In the genomic region with DNA sequence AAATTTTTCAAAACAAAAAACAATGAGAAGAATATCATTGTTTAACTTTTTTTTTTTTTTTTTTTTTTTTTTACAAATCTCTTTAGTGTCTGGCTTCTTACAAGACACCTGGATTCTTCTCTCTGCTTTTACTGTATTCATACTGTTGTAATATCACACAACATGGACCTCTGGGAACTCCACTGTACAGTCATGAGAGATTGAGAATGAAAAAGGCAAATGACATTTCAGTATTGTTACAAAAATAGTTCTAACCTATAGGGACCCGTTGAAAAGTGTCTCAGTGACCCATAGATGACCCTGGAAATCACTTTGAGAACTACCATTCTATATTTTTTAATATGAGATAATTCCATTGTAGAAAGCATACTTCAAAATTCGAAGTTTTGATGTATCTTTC, we compare ENCODE assay signal across 18 cellular contexts.
DNase-seq lines count a peak whose midpoint lies in the region; ATAC-seq, FAIRE-seq and TF ChIP-seq lines count a peak whose summit lies in the region.
"Had no signal": no experiment of that assay in that cellular context is flagged by ENCODE, and none has a peak within 500 bp of the region (broad histone marks: within the 10 kb centered on the region; RNA-seq: fewer than 3 reads in every experiment).

No MANE protein-coding gene starts in this region.

- H3K4me3 ChIP-seq in GM12865 (ENCODE audit: low read depth, low read length) (no peak overlapping the region), esophagus squamous epithelium (no peak overlapping the region)
- H3K4me3 ChIP-seq: GM23248 had no signal

- intact Hi-C loops in esophagus squamous epithelium (cut with DNase I) = no loop called here

- WGBS in esophagus squamous epithelium, 2 donors = 53 to 61% methylated on average over 2 of the region's 2 CpGs

- peak; percentile 74 for FAIRE-seq in endometrium (lab: Jason Lieb, UNC)
- FAIRE-seq: GM18507, GM19239, H54 had no signal

- H3K27me3 ChIP-seq in esophagus squamous epithelium = no peaks in the 10 kb centered on the region

- peak; percentile 37 for DNase-seq in GM12865 (ENCODE audit: low read depth)
- no peak for DNase-seq in inferior parietal cortex (ENCODE audit: extremely low spot score)
- DNase-seq in NCI-H2107 (lab: John Stamatoyannopoulos, UW) = no peak
- no peak for DNase-seq in esophagus squamous epithelium (lab: John Stamatoyannopoulos, UW)
- no peak for DNase-seq in left lobe of liver (ENCODE audit: low spot score)
- DNase-seq: DMS53, GF-D8, GM23248, IMR-90, KBM-7 had no signal

- TF ChIP-seq CTCF in GM12865 (IDR thresholded peaks at IDR 0.05; ENCODE audit: insufficient read depth, low read depth, low read length, missing control alignments) (no peak), esophagus squamous epithelium (IDR thresholded peaks at IDR 0.05) (no peak)

- no peaks in the 10 kb centered on the region for H3K36me3 ChIP-seq in esophagus squamous epithelium

- no peak overlapping the region for H3K27ac ChIP-seq in esophagus squamous epithelium
- H3K27ac ChIP-seq: 22Rv1, GM23248 had no signal

- no peaks in the 10 kb centered on the region for H3K9me3 ChIP-seq in esophagus squamous epithelium

- no peak for TF ChIP-seq POLR2A in esophagus squamous epithelium (IDR thresholded peaks at IDR 0.05)

- H3K4me1 ChIP-seq in esophagus squamous epithelium = no peaks in the 10 kb centered on the region

- ATAC-seq in GM19395 (IDR thresholded peaks at IDR 0.05; ENCODE audit: unreplicated experiment) = peak; percentile 58
- ATAC-seq in HG03095 (IDR thresholded peaks at IDR 0.05; ENCODE audit: unreplicated experiment) = peak; percentile 57
- no peak for ATAC-seq in left lobe of liver
- ATAC-seq: HCT116 had no signal
